Comparison of ENCODE assay signal across 8 cellular contexts in the genomic region with DNA sequence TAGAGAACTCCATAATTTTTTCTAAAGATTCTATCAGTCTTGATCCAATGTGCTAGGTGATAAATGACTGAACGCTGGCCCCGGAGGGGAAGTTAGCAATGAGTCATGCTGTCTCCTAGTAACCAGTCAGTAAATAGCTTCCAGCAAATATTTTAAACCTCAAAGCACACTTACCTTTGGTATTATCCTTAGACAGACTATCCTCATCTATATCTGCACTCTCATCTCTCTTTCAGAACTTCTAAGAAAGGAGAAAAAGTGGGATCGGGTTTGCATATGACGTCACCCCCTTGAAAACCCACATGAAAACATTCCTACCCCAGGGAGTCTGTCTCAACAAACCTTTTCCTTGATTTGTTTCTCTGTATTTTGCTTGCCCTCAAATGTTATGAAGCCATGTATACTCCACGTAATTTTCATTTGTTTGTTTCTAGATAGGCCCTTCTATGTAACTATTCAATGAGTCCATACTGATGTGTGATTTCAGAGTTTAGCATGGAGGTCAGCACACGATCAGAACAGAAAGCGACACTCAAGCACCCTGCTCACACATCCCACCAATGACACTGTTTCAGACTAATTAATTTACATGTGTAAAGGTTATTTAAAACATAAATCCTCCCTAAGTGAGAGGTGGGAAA.
DNase-seq lines count a peak whose midpoint lies in the region; ATAC-seq, FAIRE-seq and TF ChIP-seq lines count a peak whose summit lies in the region.

No MANE protein-coding gene starts in this region.

- ATAC-seq in GM18873 (IDR thresholded peaks at IDR 0.05; ENCODE audit: low FRiP score, unreplicated experiment) (peak; percentile 81), HG03175 (IDR thresholded peaks at IDR 0.05; ENCODE audit: unreplicated experiment) (peak; percentile 84)

- H3K27ac Mint-ChIP-seq in immature natural killer cell = no peak overlapping the region

- TF ChIP-seq CTCF in coronary artery (IDR thresholded peaks at IDR 0.05) = no peak
- TF ChIP-seq CTCF in D721Med (IDR thresholded peaks at IDR 0.05; ENCODE audit: insufficient read depth, missing control alignments) = no peak

- H3K4me3 Mint-ChIP-seq in immature natural killer cell = no peak overlapping the region

- H3K36me3 Mint-ChIP-seq in immature natural killer cell = no peaks in the 10 kb centered on the region

- peak overlapping the region; percentile 51 to 64 for H3K27ac ChIP-seq in coronary artery

- H3K4me1 Mint-ChIP-seq in immature natural killer cell = no peaks in the 10 kb centered on the region

- peaks cover 0 to 2% (median 0%) of the 10 kb centered on the region in 6 donors for H3K9me3 Mint-ChIP-seq in immature natural killer cell

- DNase-seq in CD1c-positive myeloid dendritic cell (ENCODE audit: extremely low spot score) (peak; percentile 88), NOMO-1 (lab: John Stamatoyannopoulos, UW; ENCODE audit: unreplicated experiment in 2 of 2) (peak; percentile 69 to 94), coronary artery (ENCODE audit: low spot score) (no peak), myocyte (ENCODE audit: low read depth) (peak; percentile 71), immature natural killer cell (no peak), D721Med (ENCODE audit: insufficient read length, low spot score) (no peak)

- H3K27me3 Mint-ChIP-seq in immature natural killer cell (ENCODE audit: low read depth in 3 of 3) = peaks cover 0 to 4% (median 2%) of the 10 kb centered on the region in 3 donors

- peak overlapping the region; percentile 19 for H3K4me3 ChIP-seq in coronary artery

- no peak for FAIRE-seq in D721Med (lab: Jason Lieb, UNC)

Comparison
In these comparisons a context has a peak if more than half of its experiments do, and no peak if none do; other contexts are left out.
1. DNase-seq: peak in CD1c-positive myeloid dendritic cell (single experiment), NOMO-1 (2 of 2) and myocyte (single experiment); none in coronary artery (single experiment), immature natural killer cell (0 of 3) and D721Med (single experiment).